ENCODE assay signal across 1 cellular context in the genomic region with DNA sequence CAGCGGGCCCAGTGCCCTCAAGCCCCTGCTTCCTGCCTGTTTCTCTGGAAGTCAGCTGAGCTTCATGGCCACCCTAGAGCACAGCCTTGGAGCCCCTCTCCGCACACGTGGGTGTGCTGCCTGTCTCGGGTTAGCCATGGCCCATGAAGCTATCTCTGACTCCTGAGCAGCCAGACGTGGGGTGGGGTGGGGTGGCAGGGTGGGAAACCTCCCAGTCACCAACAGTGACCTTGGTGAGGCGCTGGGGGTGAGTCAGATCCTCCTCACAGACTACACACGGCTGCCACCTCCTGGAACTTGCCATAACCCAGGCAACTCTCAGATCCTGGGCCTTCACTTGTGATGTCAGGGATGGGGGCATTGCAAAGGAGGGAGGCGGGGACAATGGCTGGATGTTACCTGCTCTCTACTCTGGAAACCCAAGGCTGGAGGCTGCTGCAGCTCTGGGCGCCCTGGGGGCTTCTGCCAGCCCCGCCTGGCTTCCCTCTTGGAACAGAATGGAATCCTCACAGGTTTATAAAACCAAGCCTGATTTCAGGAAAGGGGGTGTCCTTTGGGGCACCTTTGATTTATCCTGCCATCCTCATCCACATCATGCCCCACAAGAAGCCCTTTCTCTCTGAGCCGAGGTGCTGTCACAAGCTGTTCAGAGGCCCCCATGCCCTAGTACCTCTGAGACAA.
A peak's percentile ranks its signal among the peaks of the same experiment; 100 is the strongest.
TF ChIP-seq lines count a peak whose summit lies in the region.

No MANE protein-coding gene starts in this region.

TF ChIP-seq in HepG2, 621 proteins besides CTCF, POLR2A, EP300 and RAD21 (continued from another document):
- no peak for TF ChIP-seq RERE (CRISPR knock-in tag; IDR thresholded peaks at IDR 0.05; ENCODE audit: low read depth)
- TF ChIP-seq, protein P1, sequence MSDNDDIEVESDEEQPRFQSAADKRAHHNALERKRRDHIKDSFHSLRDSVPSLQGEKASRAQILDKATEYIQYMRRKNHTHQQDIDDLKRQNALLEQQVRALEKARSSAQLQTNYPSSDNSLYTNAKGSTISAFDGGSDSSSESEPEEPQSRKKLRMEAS (IDR thresholded peaks at IDR 0.05), result no peak
- TF ChIP-seq FOSL2 (CRISPR knock-in tag; IDR thresholded peaks at IDR 0.05), result peak; percentile 86
- TF ChIP-seq ZNF646 (CRISPR knock-in tag; IDR thresholded peaks at IDR 0.05), result no peak
- TF ChIP-seq ZNF747 (CRISPR knock-in tag; IDR thresholded peaks at IDR 0.05; ENCODE audit: borderline replicate concordance), result no peak
